8 cellular contexts compared by ENCODE assay signal in genomic region chr6:114342826-114343781, GRCh38. TPM values are rescaled to one million over a fixed set of nuclear protein-coding genes. Genes with fewer than 3 reads are reported as not detected.
DNase-seq lines count a peak whose midpoint lies in the region; ATAC-seq, FAIRE-seq and TF ChIP-seq lines count a peak whose summit lies in the region.

HS3ST5 (minus strand) TSS chr6:114343023; CDS start chr6:114062845, 280,178 bp downstream.

- intact Hi-C loops in lower lobe of right lung (cut with DNase I), result no loop called here

- H3K9me3 Mint-ChIP-seq in HFFc6, result no peaks in the 10 kb centered on the region

- no peak within 1 kb of the TSS for H3K27ac Mint-ChIP-seq in HFFc6

- DNase-seq in D721Med (ENCODE audit: insufficient read length, low spot score) (peak; percentile 19), HFFc6 (no peak), Peyer's patch (peak in 1 of 3 donors; percentile 49), lower lobe of right lung (peak; percentile 45), thoracic aorta (ENCODE audit: low spot score) (no peak), hepatic stellate cell (ENCODE audit: low spot score) (no peak)

- H3K27me3 ChIP-seq in Peyer's patch (peaks cover 0 to 16% of the 10 kb centered on the region in 2 donors), ectodermal cell (ENCODE audit: control insufficient read depth, insufficient read depth, low read length, poor library complexity, severe bottlenecking) (peaks cover 14% of the 10 kb centered on the region), lower lobe of right lung (ENCODE audit: low read depth) (peaks cover 32% of the 10 kb centered on the region), thoracic aorta (replicated peaks; ENCODE audit: insufficient read depth) (no peaks in the 10 kb centered on the region)

- no peak for FAIRE-seq in D721Med (lab: Jason Lieb, UNC)

- H3K4me3 ChIP-seq in Peyer's patch (peak within 1 kb of the TSS in 3 of 4 donors; percentile 6 to 49 (median 49)), ectodermal cell (ENCODE audit: insufficient read depth, low read depth, low read length) (peak within 1 kb of the TSS; percentile 65), lower lobe of right lung (peak within 1 kb of the TSS; percentile 50), thoracic aorta (peak within 1 kb of the TSS; percentile 73)

- H3K36me3 ChIP-seq in Peyer's patch (no peaks in the 10 kb centered on the region), ectodermal cell (ENCODE audit: control insufficient read depth, insufficient read depth, low read length) (no peaks in the 10 kb centered on the region), lower lobe of right lung (no peaks in the 10 kb centered on the region), thoracic aorta (no peaks in the 10 kb centered on the region)

- WGBS in ectodermal cell, 2 experiments, result 0 to 1% methylated on average over 68 to 70 of the region's 73 CpGs

- H3K27me3 Mint-ChIP-seq in HFFc6 (ENCODE audit: insufficient read depth), result peaks cover 22% of the 10 kb centered on the region; the same call in 1 of the 2 replicates

- peaks cover 6% of the 10 kb centered on the region; the same call in 1 of the 2 replicates for H3K4me1 Mint-ChIP-seq in HFFc6 (ENCODE audit: low read depth)

- H3K27ac ChIP-seq in Peyer's patch (no peak within 1 kb of the TSS), ectodermal cell (ENCODE audit: insufficient read depth, low read depth, low read length, poor library complexity, severe bottlenecking) (no peak within 1 kb of the TSS), lower lobe of right lung (no peak within 1 kb of the TSS), thoracic aorta (no peak within 1 kb of the TSS)

- no peaks in the 10 kb centered on the region for H3K36me3 Mint-ChIP-seq in HFFc6 (ENCODE audit: low read depth)

- H3K4me1 ChIP-seq in Peyer's patch, result peaks cover 0 to 25% (median 0%) of the 10 kb centered on the region in 4 donors
- peaks cover 9% of the 10 kb centered on the region for H3K4me1 ChIP-seq in ectodermal cell (ENCODE audit: control insufficient read depth, insufficient read depth, low read length)
- H3K4me1 ChIP-seq in lower lobe of right lung, result peaks cover 9% of the 10 kb centered on the region
- peaks cover 0 to 17% of the 10 kb centered on the region in 2 donors for H3K4me1 ChIP-seq in thoracic aorta (ENCODE audit: control insufficient read depth in 1 of 2, low read depth in 2 of 2)

- H3K4me3 Mint-ChIP-seq in HFFc6, result peak within 1 kb of the TSS; percentile 34; the same call in 1 of the 2 replicates

- TF ChIP-seq POLR2A in Peyer's patch (IDR thresholded peaks at IDR 0.05), result no peak

- no peaks in the 10 kb centered on the region for H3K9me3 ChIP-seq in Peyer's patch
- no peaks in the 10 kb centered on the region for H3K9me3 ChIP-seq in ectodermal cell (ENCODE audit: control insufficient read depth, low read length)
- no peaks in the 10 kb centered on the region for H3K9me3 ChIP-seq in lower lobe of right lung
- no peaks in the 10 kb centered on the region for H3K9me3 ChIP-seq in thoracic aorta

- peak; percentile 57 for TF ChIP-seq CTCF in D721Med (IDR thresholded peaks at IDR 0.05; ENCODE audit: insufficient read depth, missing control alignments)
- TF ChIP-seq CTCF in HFFc6 (IDR thresholded peaks at IDR 0.05), result no peak; the same call in 1 of the 2 replicates
- no peak for TF ChIP-seq CTCF in Peyer's patch (IDR thresholded peaks at IDR 0.05)
- TF ChIP-seq CTCF in lower lobe of right lung (IDR thresholded peaks at IDR 0.05), result peak; percentile 13
- peak; percentile 21 for TF ChIP-seq CTCF in thoracic aorta (IDR thresholded peaks at IDR 0.05)

- ATAC-seq in lower lobe of right lung (peak; percentile 68 to 70), thoracic aorta (ENCODE audit: insufficient number of reproducible peaks, low FRiP score, low read depth) (no peak), GM21360 (IDR thresholded peaks at IDR 0.05; ENCODE audit: unreplicated experiment) (no peak)

RNA-seq across cellular contexts. Expression of gene HS3ST5, which starts in this region (rescaled TPM):
- total RNA-seq in HFFc6 (2021; fragmentation: NEBNext Ultra II Directional; extraction: Animal tissue kit (Norgen Biotek cat#: 25700)), result not detected
- total RNA-seq in Peyer's patch (not detected), lower lobe of right lung (0.12 TPM), thoracic aorta (not detected)
- polyA plus RNA-seq in ectodermal cell (2013, experiment 1 of 4), result 0.85 TPM
- 0.62 TPM for polyA plus RNA-seq in ectodermal cell (2013, experiment 2 of 4)
- 0.75 TPM for polyA plus RNA-seq in ectodermal cell (2013, experiment 3 of 4)
- polyA plus RNA-seq in ectodermal cell (2013, experiment 4 of 4), result 0.49 TPM

Comparison
In these comparisons a context has a peak if more than half of its experiments do, and no peak if none do; other contexts are left out.
1. Peak in DNase-seq, ATAC-seq and H3K4me3 ChIP-seq in lower lobe of right lung; RNA of the gene not detected or under 1 TPM.
2. CTCF ChIP-seq: peak in D721Med (single experiment), lower lobe of right lung (single experiment) and thoracic aorta (single experiment); none in HFFc6 (single experiment) and Peyer's patch (0 of 6).
3. Peak in every context shown above with its lines, with median percentiles within 50 percentile points of each other: H3K4me3 ChIP-seq.